Comparison of ENCODE assay signal across 8 cellular contexts in genomic region chr11:124746621-124747243, GRCh38. TPM values are rescaled to one million over a fixed set of nuclear protein-coding genes. Genes with fewer than 3 reads are reported as not detected.
DNase-seq lines count a peak whose midpoint lies in the region; ATAC-seq and TF ChIP-seq lines count a peak whose summit lies in the region.

No MANE protein-coding gene starts in this region.

- peak overlapping the region; percentile 58 for H3K4me3 ChIP-seq in lower lobe of right lung

- TF ChIP-seq CTCF in GM10266 (IDR thresholded peaks at IDR 0.05; ENCODE audit: control insufficient read depth, insufficient read depth, low read depth, missing control alignments) (peak; percentile 86), lower lobe of right lung (IDR thresholded peaks at IDR 0.05) (peak; percentile 55)

- peak; percentile 93 to 94 for ATAC-seq in lower lobe of right lung

- DNase-seq in GM10266 (ENCODE audit: extremely low spot score): peak; percentile 95
- DNase-seq in HCEC 1CT: peak; percentile 92
- DNase-seq in MV-4-11 (lab: John Stamatoyannopoulos, UW): peak; percentile 5
- peak; percentile 68 for DNase-seq in activated CD4-positive, CD25-positive, alpha-beta regulatory T cell treated with anti-CD3 and anti-CD28 coated beads, Interleukin-2, amount 50 U/mL, for 72 hours
- peak; percentile 93 for DNase-seq in dermis blood vessel endothelial cell
- DNase-seq in lower lobe of right lung: peak; percentile 91
- DNase-seq in stimulated activated CD8-positive, alpha-beta memory T cell treated with anti-CD3 and anti-CD28 coated beads, Interleukin-12 subunit alpha, Interleukin-12 subunit beta, amount 100 ng/mL, for 24 hours (ENCODE audit: extremely low read depth): peak; percentile 52
- no peak for DNase-seq in SKM-1 treated with dmso at 0.1 percent for 144 hours (lab: John Stamatoyannopoulos, UW; ENCODE audit: unreplicated experiment)

- H3K36me3 ChIP-seq in lower lobe of right lung: no peaks in the 10 kb centered on the region

- H3K9me3 ChIP-seq in lower lobe of right lung: no peaks in the 10 kb centered on the region

- peaks cover 47% of the 10 kb centered on the region for H3K4me1 ChIP-seq in lower lobe of right lung

- no peaks in the 10 kb centered on the region for H3K27me3 ChIP-seq in lower lobe of right lung (ENCODE audit: low read depth)

- H3K27ac ChIP-seq in lower lobe of right lung: peak overlapping the region; percentile 80

- intact Hi-C loops in lower lobe of right lung (cut with DNase I): loop anchor here (10.0 kb wide), 1 partner anchor 72 kb away; the partner anchor contains the start of genes SIAE and SPA17

RNA-seq across cellular contexts. Expression of gene VSIG2, which starts 5.3 kb away (rescaled TPM):
- total RNA-seq in dermis blood vessel endothelial cell (0.23 and 0.51 TPM in 2 replicates), lower lobe of right lung (30.5 TPM)

RNA-seq across cellular contexts. Expression of gene NRGN, which starts 7.0 kb away (rescaled TPM):
- 0.51 and 1.3 TPM in 2 replicates for total RNA-seq in dermis blood vessel endothelial cell
- total RNA-seq in lower lobe of right lung: 99.1 TPM

RNA-seq across cellular contexts. Expression of gene ESAM, which starts 15.4 kb away (rescaled TPM):
- total RNA-seq in dermis blood vessel endothelial cell (84.4 and 95.4 TPM in 2 replicates), lower lobe of right lung (131 TPM)

RNA-seq across cellular contexts. Expression of gene MSANTD2, which starts 53.5 kb away (rescaled TPM):
- total RNA-seq in dermis blood vessel endothelial cell (7.8 and 11.9 TPM in 2 replicates), lower lobe of right lung (15.4 TPM)

Comparison
In these comparisons a context has a peak if more than half of its experiments do, and no peak if none do; other contexts are left out.
1. RNA of gene VSIG2, which starts 5.3 kb away (total RNA-seq): 30.5 TPM in lower lobe of right lung (single experiment); 0.23 to 0.51 TPM in dermis blood vessel endothelial cell; every median in the first group is over 10 times any median in the second.
2. RNA of gene NRGN, which starts 7.0 kb away (total RNA-seq): 99.1 TPM in lower lobe of right lung (single experiment); 0.51 to 1.3 TPM in dermis blood vessel endothelial cell; every median in the first group is over 10 times any median in the second.